ENCODE assay signal across 11 cellular contexts in the genomic region with DNA sequence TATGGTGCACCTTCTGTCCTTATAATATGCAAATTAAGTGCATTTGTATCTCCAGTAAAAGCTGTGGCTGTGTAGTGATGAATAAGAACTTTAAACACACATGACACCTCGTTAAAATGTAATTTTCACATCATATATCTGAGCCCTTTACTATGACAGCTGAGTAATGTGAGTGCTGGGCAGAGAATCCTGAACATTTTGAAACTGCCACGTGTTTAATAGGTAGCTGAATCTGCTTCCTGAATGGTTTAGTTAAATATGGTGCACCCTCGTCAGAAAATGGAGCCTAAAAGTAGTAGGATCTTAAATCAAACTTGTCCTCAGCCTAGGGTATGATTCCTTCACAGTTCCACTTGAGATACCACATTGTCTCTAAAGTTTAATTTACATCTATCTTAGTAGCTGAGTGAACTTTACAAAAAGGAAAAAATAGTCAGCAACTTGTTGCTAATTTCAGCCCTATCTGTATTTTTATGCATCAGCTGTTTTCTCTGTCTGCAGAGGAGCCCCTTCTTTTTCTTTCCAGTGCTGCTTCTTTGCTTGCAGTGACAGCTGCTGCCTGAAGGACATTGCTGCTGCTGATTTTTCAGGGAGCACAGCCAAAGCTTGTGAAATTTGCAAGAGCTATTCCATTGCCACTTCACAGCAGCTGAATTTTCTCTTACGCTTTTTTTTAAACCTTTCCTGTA.
A peak's percentile ranks its signal among the peaks of the same experiment; 100 is the strongest.
DNase-seq lines count a peak whose midpoint lies in the region; ATAC-seq and TF ChIP-seq lines count a peak whose summit lies in the region.
"Had no signal": no experiment of that assay in that cellular context is flagged by ENCODE, and none has a peak within 500 bp of the region (broad histone marks: within the 10 kb centered on the region; RNA-seq: fewer than 3 reads in every experiment).

No MANE protein-coding gene starts in this region.

- no peak for TF ChIP-seq CTCF in VCaP (conservative IDR thresholded peaks at IDR 0.05)

- H3K9me3 ChIP-seq in right cardiac atrium (ENCODE audit: control insufficient read depth, low read length), result no peaks in the 10 kb centered on the region

- no peaks in the 10 kb centered on the region for H3K4me1 ChIP-seq in right cardiac atrium (ENCODE audit: control insufficient read depth, insufficient read depth, low read length)

- 28% methylated on average over 4 of the region's 4 CpGs for WGBS in right cardiac atrium

- intact Hi-C loops in right cardiac atrium (cut with DNase I), result no loop called here

- ATAC-seq in right cardiac atrium, result peak; percentile 61 to 71

- H3K4me3 ChIP-seq in right cardiac atrium (ENCODE audit: low read length) (no peak overlapping the region), skeletal muscle cell (ENCODE audit: low read depth, low read length) (no peak overlapping the region)

- H3K27me3 ChIP-seq in right cardiac atrium (ENCODE audit: control insufficient read depth, insufficient read depth), result no peaks in the 10 kb centered on the region

- H3K27ac ChIP-seq in VCaP (peak overlapping the region; percentile 63), right cardiac atrium (ENCODE audit: low read length) (no peak overlapping the region)
- H3K27ac ChIP-seq: 22Rv1 had no signal

- peak; percentile 1 for DNase-seq in DMS53 (lab: John Stamatoyannopoulos, UW)
- DNase-seq in DMS53 treated with DMSO at 0.1 percent for 48 hours (lab: John Stamatoyannopoulos, UW; ENCODE audit: unreplicated experiment), result no peak
- no peak for DNase-seq in right cardiac atrium
- peak; percentile 29 for DNase-seq in skeletal muscle cell (ENCODE audit: low read depth)
- DNase-seq in DMS153 (lab: John Stamatoyannopoulos, UW), result no peak
- no peak for DNase-seq in amniotic stem cell (lab: John Stamatoyannopoulos, UW)
- DNase-seq in T-helper 1 cell, result no peak
- DNase-seq: activated CD8-positive, alpha-beta memory T cell treated with anti-CD3 and anti-CD28 coated beads for 24 hours; T-helper 9 cell had no signal

Comparison
In these comparisons a context has a peak if more than half of its experiments do, and no peak if none do; other contexts are left out.
1. DNase-seq: peak in DMS53 (single experiment) and skeletal muscle cell (single experiment); none in DMS53 treated with DMSO at 0.1 percent for 48 hours (single experiment), right cardiac atrium (0 of 3), DMS153 (single experiment), amniotic stem cell (single experiment) and T-helper 1 cell (0 of 5).